28 cellular contexts compared by ENCODE assay signal in the genomic region with DNA sequence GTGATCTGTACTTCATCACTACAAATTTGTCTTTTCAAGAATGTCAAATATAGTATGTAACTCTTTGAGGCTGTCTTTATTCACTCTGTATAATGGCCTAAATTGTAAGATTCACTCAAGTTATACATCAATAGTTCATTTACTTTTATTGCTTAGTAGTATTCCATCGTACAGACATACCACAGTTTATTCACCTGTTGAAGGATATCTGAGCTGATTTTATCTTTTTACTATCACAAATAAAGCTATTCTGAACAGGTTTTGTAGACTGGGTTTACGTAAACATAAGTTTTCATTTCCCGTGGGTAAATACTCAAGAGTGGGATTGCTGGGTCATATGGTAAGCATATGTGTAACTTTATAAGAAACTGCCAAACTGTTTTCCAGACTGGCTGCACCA. TPM values are rescaled to one million over a fixed set of nuclear protein-coding genes. Genes with fewer than 3 reads are reported as not detected.
DNase-seq lines count a peak whose midpoint lies in the region; ATAC-seq, FAIRE-seq and TF ChIP-seq lines count a peak whose summit lies in the region.
"Had no signal": no experiment of that assay in that cellular context is flagged by ENCODE, and none has a peak within 500 bp of the region (broad histone marks: within the 10 kb centered on the region; RNA-seq: fewer than 3 reads in every experiment).

No MANE protein-coding gene starts in this region.

- H2AFZ ChIP-seq in K562 (ENCODE audit: low read depth, low read length) (no peak overlapping the region), GM23248 (no peak overlapping the region)

- FAIRE-seq in H54 (lab: Jason Lieb, UNC) = peak; percentile 67
- no peak for FAIRE-seq in K562 (lab: Jason Lieb, UNC)
- FAIRE-seq: A204.1, GM12892, GM18507 had no signal

- no peaks in the 10 kb centered on the region for H4K20me1 ChIP-seq in K562 (replicated peaks; ENCODE audit: control insufficient read depth, insufficient read depth, low read length)
- H4K20me1 ChIP-seq in GM23248 (ENCODE audit: insufficient read depth) = no peaks in the 10 kb centered on the region
- H4K20me1 ChIP-seq: BLaER1 had no signal

- TF ChIP-seq EP300 in K562 (IDR thresholded peaks at IDR 0.05; ENCODE audit: low read length) = no peak

- TF ChIP-seq CTCF in HEK293 (tag by site-specific recombination; IDR thresholded peaks at IDR 0.05) (no peak), K562 (IDR thresholded peaks at IDR 0.05 in 2 of 3, conservative IDR thresholded peaks at IDR 0.05 in 1 of 3; ENCODE audit: insufficient read depth in 2 of 3, low read depth in 1 of 3, low read length in 3 of 3) (no peak)

- CTCF ChIA-PET in HEK293 (lab: Yijun Ruan, JAX) = interaction anchor here (0.8 kb wide), 1 partner anchor 13 kb away, joined by 3 read pairs; no protein-coding TSS in a partner anchor
- CTCF ChIA-PET in K562 (lab: Yijun Ruan, JAX; ENCODE audit: low intra/inter-chr PET ratio) = no interaction called here

- 100% methylated on average over 3 of the region's 3 CpGs for WGBS in K562 (ENCODE audit: insufficient coverage, low coverage, missing lambda C conversion rate)
- WGBS in GM23248 (ENCODE audit: low coverage in 1 of 2, low lambda C conversion rate in 2 of 2, missing lambda C conversion rate in 2 of 2), 2 experiments = 78 to 85% methylated on average over 3 of the region's 3 CpGs

- ATAC-seq in activated T-cell treated with anti-CD3 and anti-CD28 coated beads, Interleukin-2, amount 50 U/mL, for 72 hours (replicated peaks in 1 of 2) = no peak
- ATAC-seq in K562 = no peak
- no peak for ATAC-seq in HG02870 (IDR thresholded peaks at IDR 0.05; ENCODE audit: unreplicated experiment)
- ATAC-seq: GM12878 had no signal

- H3K4me2 ChIP-seq in K562 (ENCODE audit: insufficient read depth, low read length) (no peak overlapping the region), GM23248 (ENCODE audit: unreplicated experiment) (no peak overlapping the region)
- H3K4me2 ChIP-seq: BLaER1 had no signal

- H3K9me2 ChIP-seq in GM23248 (ENCODE audit: insufficient read depth) = no peaks in the 10 kb centered on the region

- no peaks in the 10 kb centered on the region for H3K27me3 Mint-ChIP-seq in activated T-cell treated with anti-CD3 and anti-CD28 coated beads, Interleukin-2, amount 50 U/mL, for 72 hours (ENCODE audit: low read depth)
- no peaks in the 10 kb centered on the region for H3K27me3 Mint-ChIP-seq in activated T-cell treated with anti-CD3 and anti-CD28 coated beads, Interleukin-2, amount 50 U/mL, for 24 hours
- H3K27me3 Mint-ChIP-seq: CD4-positive, alpha-beta memory T cell; CD4-positive, CD25-positive, alpha-beta regulatory T cell; CD8-positive, alpha-beta memory T cell had no signal

- in situ Hi-C loops in K562 (cut with MboI) = no loop called here
- in situ Hi-C loops in GM23248 (cut with MboI) = no loop called here

- H3K4me3 Mint-ChIP-seq in activated T-cell treated with anti-CD3 and anti-CD28 coated beads, Interleukin-2, amount 50 U/mL, for 72 hours = no peak overlapping the region
- H3K4me3 Mint-ChIP-seq in activated T-cell treated with anti-CD3 and anti-CD28 coated beads, Interleukin-2, amount 50 U/mL, for 24 hours = no peak overlapping the region
- H3K4me3 Mint-ChIP-seq: CD14-positive monocyte; CD4-positive, alpha-beta memory T cell; CD4-positive, CD25-positive, alpha-beta regulatory T cell; CD8-positive, alpha-beta memory T cell had no signal

- intact Hi-C loops in K562 (cut with micrococcal nuclease) = no loop called here

- H3K4me1 ChIP-seq in HEK293 (ENCODE audit: control insufficient read depth, insufficient read depth, low read length) = no peaks in the 10 kb centered on the region
- no peaks in the 10 kb centered on the region for H3K4me1 ChIP-seq in K562 (replicated peaks in 1 of 2; ENCODE audit: control insufficient read depth in 2 of 2, insufficient read depth in 2 of 2, low read length in 2 of 2)
- no peaks in the 10 kb centered on the region for H3K4me1 ChIP-seq in GM23248 (ENCODE audit: insufficient read depth)
- H3K4me1 ChIP-seq: BE2C, BLaER1 had no signal

- H3K36me3 Mint-ChIP-seq in activated T-cell treated with anti-CD3 and anti-CD28 coated beads, Interleukin-2, amount 50 U/mL, for 72 hours (ENCODE audit: insufficient read depth in 2 of 2) = peaks cover 13 to 51% of the 10 kb centered on the region in 2 donors
- peaks cover 96% of the 10 kb centered on the region for H3K36me3 Mint-ChIP-seq in activated T-cell treated with anti-CD3 and anti-CD28 coated beads, Interleukin-2, amount 50 U/mL, for 24 hours (ENCODE audit: low read depth)

- H3K27ac Mint-ChIP-seq in activated T-cell treated with anti-CD3 and anti-CD28 coated beads, Interleukin-2, amount 50 U/mL, for 72 hours = peak overlapping the region; percentile 0
- no peak overlapping the region for H3K27ac Mint-ChIP-seq in activated T-cell treated with anti-CD3 and anti-CD28 coated beads, Interleukin-2, amount 50 U/mL, for 24 hours
- H3K27ac Mint-ChIP-seq: CD14-positive monocyte; CD4-positive, alpha-beta memory T cell; CD4-positive, CD25-positive, alpha-beta regulatory T cell had no signal

- no peak for DNase-seq in activated T-cell treated with anti-CD3 and anti-CD28 coated beads, Interleukin-2, amount 50 U/mL, for 72 hours
- DNase-seq in activated T-cell treated with anti-CD3 and anti-CD28 coated beads, Interleukin-2, amount 50 U/mL, for 24 hours = no peak
- no peak for DNase-seq in H54 (ENCODE audit: insufficient read length, low spot score)
- no peak for DNase-seq in K562 (ENCODE audit: extremely low read depth in 1 of 4, low spot score in 3 of 4)
- DNase-seq in GM23248 = no peak
- DNase-seq: 8988T; ACHN; BE2C; C1 segment of cervical spinal cord; CD4-positive, alpha-beta memory T cell; CD4-positive, CD25-positive, alpha-beta regulatory T cell; CD8-positive, alpha-beta memory T cell; COR-L47; DMS 273 treated with DMSO at 0.1 percent for 48 hours; DMS153; DMS53; DMS79; DND-41; EL; GDM1 had no signal

- no peaks in the 10 kb centered on the region for H3K9me3 ChIP-seq in HEK293 (ENCODE audit: control insufficient read depth, insufficient read depth, low read depth, low read length)
- H3K9me3 ChIP-seq in K562 (replicated peaks; ENCODE audit: control insufficient read depth, insufficient read depth, low read depth, low read length) = no peaks in the 10 kb centered on the region
- no peaks in the 10 kb centered on the region for H3K9me3 ChIP-seq in GM23248 (ENCODE audit: low read depth)
- H3K9me3 ChIP-seq: BE2C, BLaER1 had no signal

- H3K27ac ChIP-seq in HEK293 (ENCODE audit: extremely low read depth, low read depth, low read length) (no peak overlapping the region), K562 (ENCODE audit: extremely low read depth, low read depth, low read length) (no peak overlapping the region), GM23248 (no peak overlapping the region)
- H3K27ac ChIP-seq: BLaER1 had no signal

- H3K79me2 ChIP-seq in K562 (ENCODE audit: control insufficient read depth, insufficient read depth, low read length) (peaks cover 3% of the 10 kb centered on the region; the same call in 1 of the 3 replicates), GM23248 (ENCODE audit: insufficient read depth) (peaks cover 43% of the 10 kb centered on the region)

- no peak overlapping the region for H3K9ac ChIP-seq in K562 (ENCODE audit: insufficient read depth in 1 of 2, low read depth in 2 of 2, low read length in 2 of 2)
- no peak overlapping the region for H3K9ac ChIP-seq in GM23248
- H3K9ac ChIP-seq: BLaER1 had no signal

- no peaks in the 10 kb centered on the region for H3K9me3 Mint-ChIP-seq in activated T-cell treated with anti-CD3 and anti-CD28 coated beads, Interleukin-2, amount 50 U/mL, for 72 hours
- H3K9me3 Mint-ChIP-seq in activated T-cell treated with anti-CD3 and anti-CD28 coated beads, Interleukin-2, amount 50 U/mL, for 24 hours = no peaks in the 10 kb centered on the region
- H3K9me3 Mint-ChIP-seq: CD14-positive monocyte; CD4-positive, alpha-beta memory T cell; CD8-positive, alpha-beta memory T cell had no signal

- H3K27me3 ChIP-seq in K562 (ENCODE audit: control insufficient read depth in 2 of 2, insufficient read depth in 2 of 2, low read length in 2 of 2) (no peaks in the 10 kb centered on the region), GM23248 (replicated peaks; ENCODE audit: insufficient read depth) (no peaks in the 10 kb centered on the region)
- H3K27me3 ChIP-seq: BE2C, BLaER1 had no signal

- H3K36me3 ChIP-seq in HEK293 (ENCODE audit: control insufficient read depth in 2 of 2, insufficient read depth in 1 of 2, low read length in 2 of 2) (peaks cover 88% of the 10 kb centered on the region in 2 experiments), K562 (ENCODE audit: control insufficient read depth, insufficient read depth, low read length) (peaks cover 89% of the 10 kb centered on the region), GM23248 (ENCODE audit: low read depth) (peaks cover 75% of the 10 kb centered on the region)

- no peak for TF ChIP-seq RAD21 in K562 (CRISPR knock-in tag; conservative IDR thresholded peaks at IDR 0.05 in 1 of 2, IDR thresholded peaks at IDR 0.05 in 1 of 2)

- TF ChIP-seq POLR2A in H54 (IDR thresholded peaks at IDR 0.05; ENCODE audit: low read depth, low read length) (no peak), K562 (conservative IDR thresholded peaks at IDR 0.05) (0 out of 2 replicates have a peak, but pooled peaks have one; percentile 22)

- H3F3A ChIP-seq in GM23248 (ENCODE audit: insufficient read depth) = peaks cover 5% of the 10 kb centered on the region; the same call in 1 of the 2 replicates

- no peak overlapping the region for H3K4me3 ChIP-seq in HEK293 (ENCODE audit: low read depth, low read length)
- no peak overlapping the region for H3K4me3 ChIP-seq in K562
- H3K4me3 ChIP-seq in GM23248 = no peak overlapping the region
- H3K4me3 ChIP-seq: BLaER1, GM12878 had no signal

- POLR2A ChIA-PET in HEK293 (lab: Yijun Ruan, JAX) (no interaction called here), K562 (lab: Yijun Ruan, JAX) (interaction anchor here (1.9 kb wide), 1 partner anchor 8 kb away, joined by 5 read pairs; no protein-coding TSS in a partner anchor)

- H3K9me1 ChIP-seq in K562 (ENCODE audit: control insufficient read depth, insufficient read depth, low read length) = no peaks in the 10 kb centered on the region

- BruUV-seq in K562 (replicated peaks; lab: Mats Ljungman, UMichigan) = no TSS peak

- H3K4me1 Mint-ChIP-seq in activated T-cell treated with anti-CD3 and anti-CD28 coated beads, Interleukin-2, amount 50 U/mL, for 72 hours (ENCODE audit: low read depth) = no peaks in the 10 kb centered on the region
- no peaks in the 10 kb centered on the region for H3K4me1 Mint-ChIP-seq in activated T-cell treated with anti-CD3 and anti-CD28 coated beads, Interleukin-2, amount 50 U/mL, for 24 hours (ENCODE audit: low read depth)

RNA-seq across cellular contexts. Expression of a gene that starts 18.6 kb away (rescaled TPM):
- 10 to 100 TPM; 60.3 to 75.2 TPM for total RNA-seq in activated T-cell treated with anti-CD3 and anti-CD28 coated beads, Interleukin-2, amount 50 U/mL, for 72 hours
- 38.5 and 116 TPM in 2 replicates for total RNA-seq in K562 (2011; cell fraction: chromatin; rRNA removed; ENCODE audit: low replicate concordance)
- total RNA-seq in K562 (2011; cell fraction: nucleolus; rRNA removed) = 19.7 and 20.5 TPM in 2 replicates
- 33.6 and 56.9 TPM in 2 replicates for total RNA-seq in K562 (2011; cell fraction: nucleoplasm; rRNA removed)
- 36.6 and 46.1 TPM in 2 replicates for total RNA-seq in K562 (2014; rRNA removed)
- total RNA-seq in K562 (2014; rRNA removed; fragmentation: Illumina TruSeq; extraction: Trizol) = 60.9 and 84.1 TPM in 2 replicates
- 47.3 and 54.8 TPM in 2 replicates for total RNA-seq in K562 (2015; rRNA removed; fragmentation: Illumina TruSeq; extraction: Trizol)
- total RNA-seq in K562 (2021) = 90.0 and 103 TPM in 2 replicates
- polyA plus RNA-seq in K562 (2011; rRNA removed) = 55.0 and 87.9 TPM in 2 replicates
- 15.6 and 22.5 TPM in 2 replicates for polyA plus RNA-seq in K562 (2011; cell fraction: cytosol; rRNA removed)
- 15.6 and 20.4 TPM in 2 replicates for polyA plus RNA-seq in K562 (2011; cell fraction: nucleus; rRNA removed)
- 46.5 and 101 TPM in 2 replicates for polyA plus RNA-seq in K562 (2012)
- polyA plus RNA-seq in K562 (2014; fragmentation: Illumina TruSeq; extraction: Trizol) = 136 and 150 TPM in 2 replicates
- 10 to 100 TPM; 39.5 to 65.5 TPM for polyA plus RNA-seq in K562 (2014; fragmentation: Nextera tagmentation; extraction: Ambion mirVana)
- polyA plus RNA-seq in K562 (2014; rRNA removed) = 86.9 and 108 TPM in 2 replicates
- polyA minus RNA-seq in K562 (2011; rRNA and poly(A)+ RNA removed) = 75.8 and 76.9 TPM in 2 replicates
- polyA minus RNA-seq in K562 (2011; cell fraction: cytosol; rRNA and poly(A)+ RNA removed) = 27.1 and 32.6 TPM in 2 replicates
- polyA minus RNA-seq in K562 (2011; cell fraction: nucleus; rRNA and poly(A)+ RNA removed) = 15.3 and 26.3 TPM in 2 replicates
- total RNA-seq in GM23248 (2014; rRNA removed; shearing (Covaris generic)) = 31.9 and 44.3 TPM in 2 replicates
- polyA plus RNA-seq in GM23248 (2016; fragmentation: Nextera tagmentation; extraction: Ambion mirVana) = 85.3 and 87.9 TPM in 2 replicates

RNA-seq across cellular contexts. Expression of a gene that starts 29.3 kb away (rescaled TPM):
- 100 to 1,000 TPM in 1 of 2 donors, 10 to 100 TPM in 1; 79.5 to 109 TPM for total RNA-seq in activated T-cell treated with anti-CD3 and anti-CD28 coated beads, Interleukin-2, amount 50 U/mL, for 72 hours
- total RNA-seq in K562 (2011; cell fraction: chromatin; rRNA removed; ENCODE audit: low replicate concordance) = 2.3 and 5.3 TPM in 2 replicates
- 0.53 and 1.2 TPM in 2 replicates for total RNA-seq in K562 (2011; cell fraction: nucleolus; rRNA removed)
- 1.8 TPM in 2 replicates for total RNA-seq in K562 (2011; cell fraction: nucleoplasm; rRNA removed)
- total RNA-seq in K562 (2014; rRNA removed) = 0.37 and 0.82 TPM in 2 replicates
- total RNA-seq in K562 (2014; rRNA removed; fragmentation: Illumina TruSeq; extraction: Trizol) = 0.70 and 0.80 TPM in 2 replicates
- 0.25 and 0.53 TPM in 2 replicates for total RNA-seq in K562 (2015; rRNA removed; fragmentation: Illumina TruSeq; extraction: Trizol)
- 0.85 and 1.1 TPM in 2 replicates for total RNA-seq in K562 (2021)
- polyA plus RNA-seq in K562 (2011; rRNA removed) = 0.65 and 0.76 TPM in 2 replicates
- 0.21 and 0.65 TPM in 2 replicates for polyA plus RNA-seq in K562 (2011; cell fraction: cytosol; rRNA removed)
- polyA plus RNA-seq in K562 (2011; cell fraction: nucleus; rRNA removed) = 0.30 and 0.56 TPM in 2 replicates
- polyA plus RNA-seq in K562 (2012) = 0.56 and 0.58 TPM in 2 replicates
- 0.83 and 1.0 TPM in 2 replicates for polyA plus RNA-seq in K562 (2014; fragmentation: Illumina TruSeq; extraction: Trizol)
- polyA plus RNA-seq in K562 (2014; fragmentation: Nextera tagmentation; extraction: Ambion mirVana) = under 1 TPM; 0.11 to 0.45 TPM
- polyA plus RNA-seq in K562 (2014; rRNA removed) = 0.37 and 0.49 TPM in 2 replicates
- 1.3 and 2.2 TPM in 2 replicates for polyA minus RNA-seq in K562 (2011; rRNA and poly(A)+ RNA removed)
- polyA minus RNA-seq in K562 (2011; cell fraction: cytosol; rRNA and poly(A)+ RNA removed) = 0.48 TPM in 1 of 2 replicates, not detected in the other
- polyA minus RNA-seq in K562 (2011; cell fraction: nucleus; rRNA and poly(A)+ RNA removed) = 0.56 and 0.67 TPM in 2 replicates
- 5.8 and 9.2 TPM in 2 replicates for total RNA-seq in GM23248 (2014; rRNA removed; shearing (Covaris generic))
- polyA plus RNA-seq in GM23248 (2016; fragmentation: Nextera tagmentation; extraction: Ambion mirVana) = 7.3 and 7.4 TPM in 2 replicates
